ENCODE assay signal across 2 cellular contexts in the genomic region with DNA sequence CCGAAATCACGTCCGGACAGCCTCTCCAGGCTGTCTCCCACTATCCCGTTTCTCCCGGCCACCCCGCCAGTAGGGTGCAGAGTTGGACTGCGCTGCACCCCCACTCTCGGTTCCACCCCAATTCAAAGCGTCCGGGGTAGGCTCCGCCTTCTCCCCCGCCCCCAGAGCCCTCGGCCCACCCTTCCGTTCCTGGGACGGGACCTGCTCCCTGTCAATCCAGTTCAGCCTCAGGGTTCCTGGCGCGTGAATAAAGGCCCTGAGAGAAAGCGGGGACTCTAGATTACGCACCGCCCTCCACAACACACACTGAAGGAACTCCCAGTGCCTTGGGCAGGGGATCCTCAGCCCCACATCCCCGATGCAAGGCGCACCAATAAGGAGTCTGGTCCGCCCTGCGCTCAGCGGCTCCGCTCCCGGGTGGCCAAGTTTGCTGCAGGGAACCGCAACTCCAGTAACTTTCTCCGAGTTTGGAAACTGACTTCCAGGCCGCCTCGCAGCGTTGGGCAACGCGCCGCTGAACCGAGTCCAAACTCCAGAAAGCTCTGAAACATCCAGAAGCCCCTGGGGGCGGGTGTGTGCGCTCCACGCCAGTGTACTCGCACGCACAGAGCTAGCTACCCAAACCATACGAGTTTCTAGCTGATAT.
A peak's percentile ranks its signal among the peaks of the same experiment; 100 is the strongest.
TF ChIP-seq lines count a peak whose summit lies in the region.

No MANE protein-coding gene starts in this region.

TF ChIP-seq in H1, 55 proteins besides CTCF, POLR2A, EP300 and RAD21 (continues in another document):
- peak; percentile 43 for TF ChIP-seq SUZ12 (IDR thresholded peaks at IDR 0.05; ENCODE audit: low read length)
- peak; percentile 49; the same call in 1 of the 2 replicates for TF ChIP-seq SP1 (IDR thresholded peaks at IDR 0.05; ENCODE audit: low read depth, low read length)
- peak; percentile 46; the same call in 1 of the 2 replicates for TF ChIP-seq RBBP5 (IDR thresholded peaks at IDR 0.05; ENCODE audit: borderline replicate concordance, low read depth, low read length)
- TF ChIP-seq EZH2 (IDR thresholded peaks at IDR 0.05; ENCODE audit: low read depth, low read length, severe bottlenecking): peak; percentile 13
- peak; percentile 38; the same call in 1 of the 2 replicates for TF ChIP-seq CEBPB (IDR thresholded peaks at IDR 0.05; ENCODE audit: low read depth, low read length)
- 0 out of 4 replicates have a peak, but pooled peaks of 1 of the 2 experiments have one; percentile 2 for TF ChIP-seq SIN3A (conservative IDR thresholded peaks at IDR 0.05 in 1 of 2, IDR thresholded peaks at IDR 0.05 in 1 of 2; ENCODE audit: low read depth in 1 of 2, low read length in 2 of 2)
- no peak for TF ChIP-seq ZNF274 (IDR thresholded peaks at IDR 0.05; ENCODE audit: borderline replicate concordance, extremely low read depth, low read length)
- TF ChIP-seq TAF7 (optimal IDR thresholded peaks at IDR 0.05; ENCODE audit: borderline replicate concordance, low read depth, low read length): no peak
- TF ChIP-seq, protein P1, sequence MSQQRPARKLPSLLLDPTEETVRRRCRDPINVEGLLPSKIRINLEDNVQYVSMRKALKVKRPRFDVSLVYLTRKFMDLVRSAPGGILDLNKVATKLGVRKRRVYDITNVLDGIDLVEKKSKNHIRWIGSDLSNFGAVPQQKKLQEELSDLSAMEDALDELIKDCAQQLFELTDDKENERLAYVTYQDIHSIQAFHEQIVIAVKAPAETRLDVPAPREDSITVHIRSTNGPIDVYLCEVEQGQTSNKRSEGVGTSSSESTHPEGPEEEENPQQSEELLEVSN (IDR thresholded peaks at IDR 0.05): 0 out of 2 replicates have a peak, but pooled peaks have one; percentile 0
- no peak for TF ChIP-seq RNF2 (IDR thresholded peaks at IDR 0.05; ENCODE audit: borderline replicate concordance, low read depth, low read length, missing control alignments, poor library complexity, severe bottlenecking)
- TF ChIP-seq TAF1 (IDR thresholded peaks at IDR 0.05; ENCODE audit: low read depth, low read length): peak; percentile 55; the same call in 1 of the 2 replicates
- 0 out of 2 replicates have a peak, but pooled peaks have one; percentile 9 for TF ChIP-seq CREB1 (IDR thresholded peaks at IDR 0.05)
- TF ChIP-seq, protein P2, sequence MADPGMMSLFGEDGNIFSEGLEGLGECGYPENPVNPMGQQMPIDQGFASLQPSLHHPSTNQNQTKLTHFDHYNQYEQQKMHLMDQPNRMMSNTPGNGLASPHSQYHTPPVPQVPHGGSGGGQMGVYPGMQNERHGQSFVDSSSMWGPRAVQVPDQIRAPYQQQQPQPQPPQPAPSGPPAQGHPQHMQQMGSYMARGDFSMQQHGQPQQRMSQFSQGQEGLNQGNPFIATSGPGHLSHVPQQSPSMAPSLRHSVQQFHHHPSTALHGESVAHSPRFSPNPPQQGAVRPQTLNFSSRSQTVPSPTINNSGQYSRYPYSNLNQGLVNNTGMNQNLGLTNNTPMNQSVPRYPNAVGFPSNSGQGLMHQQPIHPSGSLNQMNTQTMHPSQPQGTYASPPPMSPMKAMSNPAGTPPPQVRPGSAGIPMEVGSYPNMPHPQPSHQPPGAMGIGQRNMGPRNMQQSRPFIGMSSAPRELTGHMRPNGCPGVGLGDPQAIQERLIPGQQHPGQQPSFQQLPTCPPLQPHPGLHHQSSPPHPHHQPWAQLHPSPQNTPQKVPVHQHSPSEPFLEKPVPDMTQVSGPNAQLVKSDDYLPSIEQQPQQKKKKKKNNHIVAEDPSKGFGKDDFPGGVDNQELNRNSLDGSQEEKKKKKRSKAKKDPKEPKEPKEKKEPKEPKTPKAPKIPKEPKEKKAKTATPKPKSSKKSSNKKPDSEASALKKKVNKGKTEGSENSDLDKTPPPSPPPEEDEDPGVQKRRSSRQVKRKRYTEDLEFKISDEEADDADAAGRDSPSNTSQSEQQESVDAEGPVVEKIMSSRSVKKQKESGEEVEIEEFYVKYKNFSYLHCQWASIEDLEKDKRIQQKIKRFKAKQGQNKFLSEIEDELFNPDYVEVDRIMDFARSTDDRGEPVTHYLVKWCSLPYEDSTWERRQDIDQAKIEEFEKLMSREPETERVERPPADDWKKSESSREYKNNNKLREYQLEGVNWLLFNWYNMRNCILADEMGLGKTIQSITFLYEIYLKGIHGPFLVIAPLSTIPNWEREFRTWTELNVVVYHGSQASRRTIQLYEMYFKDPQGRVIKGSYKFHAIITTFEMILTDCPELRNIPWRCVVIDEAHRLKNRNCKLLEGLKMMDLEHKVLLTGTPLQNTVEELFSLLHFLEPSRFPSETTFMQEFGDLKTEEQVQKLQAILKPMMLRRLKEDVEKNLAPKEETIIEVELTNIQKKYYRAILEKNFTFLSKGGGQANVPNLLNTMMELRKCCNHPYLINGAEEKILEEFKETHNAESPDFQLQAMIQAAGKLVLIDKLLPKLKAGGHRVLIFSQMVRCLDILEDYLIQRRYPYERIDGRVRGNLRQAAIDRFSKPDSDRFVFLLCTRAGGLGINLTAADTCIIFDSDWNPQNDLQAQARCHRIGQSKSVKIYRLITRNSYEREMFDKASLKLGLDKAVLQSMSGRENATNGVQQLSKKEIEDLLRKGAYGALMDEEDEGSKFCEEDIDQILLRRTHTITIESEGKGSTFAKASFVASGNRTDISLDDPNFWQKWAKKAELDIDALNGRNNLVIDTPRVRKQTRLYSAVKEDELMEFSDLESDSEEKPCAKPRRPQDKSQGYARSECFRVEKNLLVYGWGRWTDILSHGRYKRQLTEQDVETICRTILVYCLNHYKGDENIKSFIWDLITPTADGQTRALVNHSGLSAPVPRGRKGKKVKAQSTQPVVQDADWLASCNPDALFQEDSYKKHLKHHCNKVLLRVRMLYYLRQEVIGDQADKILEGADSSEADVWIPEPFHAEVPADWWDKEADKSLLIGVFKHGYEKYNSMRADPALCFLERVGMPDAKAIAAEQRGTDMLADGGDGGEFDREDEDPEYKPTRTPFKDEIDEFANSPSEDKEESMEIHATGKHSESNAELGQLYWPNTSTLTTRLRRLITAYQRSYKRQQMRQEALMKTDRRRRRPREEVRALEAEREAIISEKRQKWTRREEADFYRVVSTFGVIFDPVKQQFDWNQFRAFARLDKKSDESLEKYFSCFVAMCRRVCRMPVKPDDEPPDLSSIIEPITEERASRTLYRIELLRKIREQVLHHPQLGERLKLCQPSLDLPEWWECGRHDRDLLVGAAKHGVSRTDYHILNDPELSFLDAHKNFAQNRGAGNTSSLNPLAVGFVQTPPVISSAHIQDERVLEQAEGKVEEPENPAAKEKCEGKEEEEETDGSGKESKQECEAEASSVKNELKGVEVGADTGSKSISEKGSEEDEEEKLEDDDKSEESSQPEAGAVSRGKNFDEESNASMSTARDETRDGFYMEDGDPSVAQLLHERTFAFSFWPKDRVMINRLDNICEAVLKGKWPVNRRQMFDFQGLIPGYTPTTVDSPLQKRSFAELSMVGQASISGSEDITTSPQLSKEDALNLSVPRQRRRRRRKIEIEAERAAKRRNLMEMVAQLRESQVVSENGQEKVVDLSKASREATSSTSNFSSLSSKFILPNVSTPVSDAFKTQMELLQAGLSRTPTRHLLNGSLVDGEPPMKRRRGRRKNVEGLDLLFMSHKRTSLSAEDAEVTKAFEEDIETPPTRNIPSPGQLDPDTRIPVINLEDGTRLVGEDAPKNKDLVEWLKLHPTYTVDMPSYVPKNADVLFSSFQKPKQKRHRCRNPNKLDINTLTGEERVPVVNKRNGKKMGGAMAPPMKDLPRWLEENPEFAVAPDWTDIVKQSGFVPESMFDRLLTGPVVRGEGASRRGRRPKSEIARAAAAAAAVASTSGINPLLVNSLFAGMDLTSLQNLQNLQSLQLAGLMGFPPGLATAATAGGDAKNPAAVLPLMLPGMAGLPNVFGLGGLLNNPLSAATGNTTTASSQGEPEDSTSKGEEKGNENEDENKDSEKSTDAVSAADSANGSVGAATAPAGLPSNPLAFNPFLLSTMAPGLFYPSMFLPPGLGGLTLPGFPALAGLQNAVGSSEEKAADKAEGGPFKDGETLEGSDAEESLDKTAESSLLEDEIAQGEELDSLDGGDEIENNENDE (IDR thresholded peaks at IDR 0.05; ENCODE audit: insufficient replicate concordance, low read length): no peak

TF ChIP-seq in liver, 16 proteins besides CTCF, POLR2A, EP300 and RAD21 (continued from another document):
- TF ChIP-seq GABPA (IDR thresholded peaks at IDR 0.05 in 1 of 2, conservative IDR thresholded peaks at IDR 0.05 in 1 of 2) (no peak), SP1 (IDR thresholded peaks at IDR 0.05) (peak; percentile 37), FOXA1 (IDR thresholded peaks at IDR 0.05) (no peak), HNF4G (IDR thresholded peaks at IDR 0.05) (no peak), RXRA (IDR thresholded peaks at IDR 0.05) (peak in 1 of 2 donors; percentile 22), EGR1 (IDR thresholded peaks at IDR 0.05; ENCODE audit: low read depth in 2 of 2) (no peak), NR2F2 (IDR thresholded peaks at IDR 0.05) (peak; percentile 3), YY1 (IDR thresholded peaks at IDR 0.05) (no peak), FOXA2 (IDR thresholded peaks at IDR 0.05) (no peak), TAF1 (conservative IDR thresholded peaks at IDR 0.05) (peak; percentile 83), HNF4A (conservative IDR thresholded peaks at IDR 0.05) (peak in 1 of 2 donors; percentile 23)
- TF ChIP-seq, protein P3, sequence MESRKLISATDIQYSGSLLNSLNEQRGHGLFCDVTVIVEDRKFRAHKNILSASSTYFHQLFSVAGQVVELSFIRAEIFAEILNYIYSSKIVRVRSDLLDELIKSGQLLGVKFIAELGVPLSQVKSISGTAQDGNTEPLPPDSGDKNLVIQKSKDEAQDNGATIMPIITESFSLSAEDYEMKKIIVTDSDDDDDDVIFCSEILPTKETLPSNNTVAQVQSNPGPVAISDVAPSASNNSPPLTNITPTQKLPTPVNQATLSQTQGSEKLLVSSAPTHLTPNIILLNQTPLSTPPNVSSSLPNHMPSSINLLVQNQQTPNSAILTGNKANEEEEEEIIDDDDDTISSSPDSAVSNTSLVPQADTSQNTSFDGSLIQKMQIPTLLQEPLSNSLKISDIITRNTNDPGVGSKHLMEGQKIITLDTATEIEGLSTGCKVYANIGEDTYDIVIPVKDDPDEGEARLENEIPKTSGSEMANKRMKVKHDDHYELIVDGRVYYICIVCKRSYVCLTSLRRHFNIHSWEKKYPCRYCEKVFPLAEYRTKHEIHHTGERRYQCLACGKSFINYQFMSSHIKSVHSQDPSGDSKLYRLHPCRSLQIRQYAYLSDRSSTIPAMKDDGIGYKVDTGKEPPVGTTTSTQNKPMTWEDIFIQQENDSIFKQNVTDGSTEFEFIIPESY (IDR thresholded peaks at IDR 0.05): no peak
- TF ChIP-seq, protein P4, sequence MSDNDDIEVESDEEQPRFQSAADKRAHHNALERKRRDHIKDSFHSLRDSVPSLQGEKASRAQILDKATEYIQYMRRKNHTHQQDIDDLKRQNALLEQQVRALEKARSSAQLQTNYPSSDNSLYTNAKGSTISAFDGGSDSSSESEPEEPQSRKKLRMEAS (IDR thresholded peaks at IDR 0.05): no peak
- TF ChIP-seq, protein P5, sequence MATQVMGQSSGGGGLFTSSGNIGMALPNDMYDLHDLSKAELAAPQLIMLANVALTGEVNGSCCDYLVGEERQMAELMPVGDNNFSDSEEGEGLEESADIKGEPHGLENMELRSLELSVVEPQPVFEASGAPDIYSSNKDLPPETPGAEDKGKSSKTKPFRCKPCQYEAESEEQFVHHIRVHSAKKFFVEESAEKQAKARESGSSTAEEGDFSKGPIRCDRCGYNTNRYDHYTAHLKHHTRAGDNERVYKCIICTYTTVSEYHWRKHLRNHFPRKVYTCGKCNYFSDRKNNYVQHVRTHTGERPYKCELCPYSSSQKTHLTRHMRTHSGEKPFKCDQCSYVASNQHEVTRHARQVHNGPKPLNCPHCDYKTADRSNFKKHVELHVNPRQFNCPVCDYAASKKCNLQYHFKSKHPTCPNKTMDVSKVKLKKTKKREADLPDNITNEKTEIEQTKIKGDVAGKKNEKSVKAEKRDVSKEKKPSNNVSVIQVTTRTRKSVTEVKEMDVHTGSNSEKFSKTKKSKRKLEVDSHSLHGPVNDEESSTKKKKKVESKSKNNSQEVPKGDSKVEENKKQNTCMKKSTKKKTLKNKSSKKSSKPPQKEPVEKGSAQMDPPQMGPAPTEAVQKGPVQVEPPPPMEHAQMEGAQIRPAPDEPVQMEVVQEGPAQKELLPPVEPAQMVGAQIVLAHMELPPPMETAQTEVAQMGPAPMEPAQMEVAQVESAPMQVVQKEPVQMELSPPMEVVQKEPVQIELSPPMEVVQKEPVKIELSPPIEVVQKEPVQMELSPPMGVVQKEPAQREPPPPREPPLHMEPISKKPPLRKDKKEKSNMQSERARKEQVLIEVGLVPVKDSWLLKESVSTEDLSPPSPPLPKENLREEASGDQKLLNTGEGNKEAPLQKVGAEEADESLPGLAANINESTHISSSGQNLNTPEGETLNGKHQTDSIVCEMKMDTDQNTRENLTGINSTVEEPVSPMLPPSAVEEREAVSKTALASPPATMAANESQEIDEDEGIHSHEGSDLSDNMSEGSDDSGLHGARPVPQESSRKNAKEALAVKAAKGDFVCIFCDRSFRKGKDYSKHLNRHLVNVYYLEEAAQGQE (IDR thresholded peaks at IDR 0.05): peak; percentile 24
- TF ChIP-seq, protein P6, sequence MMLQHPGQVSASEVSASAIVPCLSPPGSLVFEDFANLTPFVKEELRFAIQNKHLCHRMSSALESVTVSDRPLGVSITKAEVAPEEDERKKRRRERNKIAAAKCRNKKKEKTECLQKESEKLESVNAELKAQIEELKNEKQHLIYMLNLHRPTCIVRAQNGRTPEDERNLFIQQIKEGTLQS (IDR thresholded peaks at IDR 0.05): no peak
TF ChIP-seq in liver: peak in this region for 6.
